Comparison of ENCODE assay signal across 26 cellular contexts in genomic region chr2:30200875-30201274, GRCh38. TPM values are rescaled to one million over a fixed set of nuclear protein-coding genes. Genes with fewer than 3 reads are reported as not detected.
DNase-seq lines count a peak whose midpoint lies in the region; TF ChIP-seq lines count a peak whose summit lies in the region.
"Had no signal": no experiment of that assay in that cellular context is flagged by ENCODE, and none has a peak within 500 bp of the region (broad histone marks: within the 10 kb centered on the region; RNA-seq: fewer than 3 reads in every experiment).

No MANE protein-coding gene starts in this region.

- H3K36me3 Mint-ChIP-seq in MCF 10A (ENCODE audit: insufficient read depth, unreplicated experiment): peaks cover 5% of the 10 kb centered on the region
- H3K36me3 Mint-ChIP-seq: CD8-positive, alpha-beta T cell had no signal

- H2AFZ ChIP-seq in mammary epithelial cell (ENCODE audit: low read depth, low read length): no peak overlapping the region

- no peaks in the 10 kb centered on the region for H3K79me2 ChIP-seq in mammary epithelial cell (ENCODE audit: insufficient read depth, low read length)

- BruUV-seq in MCF 10A (replicated peaks; lab: Mats Ljungman, UMichigan) (no TSS peak), mammary epithelial cell (replicated peaks; lab: Mats Ljungman, UMichigan) (no TSS peak)

- no peaks in the 10 kb centered on the region for H3K36me3 ChIP-seq in mammary epithelial cell (ENCODE audit: insufficient read depth, low read length)
- no peaks in the 10 kb centered on the region for H3K36me3 ChIP-seq in sigmoid colon
- H3K36me3 ChIP-seq: BLaER1 treated with 17β-estradiol and CSF1 and Interleukin-3, amounts not matched to agents 10 nM and 100 nM had no signal

- POLR2A ChIA-PET in MCF 10A (lab: Yijun Ruan, JAX): interaction anchor here (0.7 kb wide), 1 partner anchor 529 kb away, joined by 3 read pairs; no protein-coding TSS in a partner anchor

- DNase-seq in MCF 10A (ENCODE audit: unreplicated experiment) (peak; percentile 54), mammary epithelial cell (no peak), mesenteric fat pad (ENCODE audit: low spot score) (peak; percentile 33), sigmoid colon (peak; percentile 46), NCI-H510A (lab: John Stamatoyannopoulos, UW) (no peak), DMS 273 (lab: John Stamatoyannopoulos, UW; ENCODE audit: unreplicated experiment) (no peak)
- DNase-seq in NK-92 treated with Interleukin-12 subunit alpha and Interleukin-12 subunit beta, amount 100 ng/mL, for 24 hours (lab: John Stamatoyannopoulos, UW): no peak
- DNase-seq: AML-193; Caco-2; Calu3; CD4-positive, alpha-beta T cell; CD8-positive, alpha-beta T cell; DMS 273 treated with DMSO at 0.1 percent for 48 hours; DMS153; DMS53; DMS79; DND-41; EL; GDM1 had no signal

- TF ChIP-seq CTCF in MCF 10A (IDR thresholded peaks at IDR 0.05; ENCODE audit: unreplicated experiment) (no peak), mammary epithelial cell (conservative IDR thresholded peaks at IDR 0.05 in 1 of 2, IDR thresholded peaks at IDR 0.05 in 1 of 2; ENCODE audit: extremely low read depth in 1 of 2, insufficient read depth in 1 of 2, low read depth in 1 of 2, low read length in 2 of 2) (no peak), sigmoid colon (IDR thresholded peaks at IDR 0.05) (no peak)

- intact Hi-C loops in MCF 10A (cut with micrococcal nuclease) (loop anchor here (10.0 kb wide), 1 partner anchor 974 kb away; no protein-coding TSS in a partner anchor), mammary epithelial cell (cut with micrococcal nuclease) (no loop called here), sigmoid colon (cut with DNase I) (no loop called here)

- CTCF ChIA-PET in MCF 10A (lab: Yijun Ruan, JAX) (interaction anchor here (0.6 to 2.3 kb wide), 6 partner anchors 17 to 1267 kb away, joined by 3 to 17 read pairs (median 5); no protein-coding TSS in a partner anchor), mammary epithelial cell (lab: Charles Lee; ENCODE audit: low non-redundant PET) (no interaction called here)

- no peak overlapping the region for H3K27ac ChIP-seq in mammary epithelial cell (ENCODE audit: insufficient read depth, low read depth, low read length)
- no peak overlapping the region for H3K27ac ChIP-seq in sigmoid colon
- H3K27ac ChIP-seq: 22Rv1; A549; BLaER1 treated with 17β-estradiol and CSF1 and Interleukin-3, amounts not matched to agents 10 nM and 100 nM; C4-2B had no signal

- H3K9me3 Mint-ChIP-seq in MCF 10A (ENCODE audit: unreplicated experiment): no peaks in the 10 kb centered on the region
- H3K9me3 Mint-ChIP-seq: CD4-positive, alpha-beta T cell; CD8-positive, alpha-beta T cell had no signal

- H3K27ac Mint-ChIP-seq in MCF 10A (ENCODE audit: low read depth, unreplicated experiment): no peak overlapping the region
- H3K27ac Mint-ChIP-seq: B cell; CD4-positive, alpha-beta T cell; CD8-positive, alpha-beta T cell had no signal

- no peak overlapping the region for H3K9ac ChIP-seq in mammary epithelial cell (ENCODE audit: insufficient read depth, low read length)
- H3K9ac ChIP-seq: BLaER1 treated with 17β-estradiol and CSF1 and Interleukin-3, amounts not matched to agents 10 nM and 100 nM had no signal

- peaks cover 5% of the 10 kb centered on the region for H3K4me1 Mint-ChIP-seq in MCF 10A (ENCODE audit: insufficient read depth, unreplicated experiment)
- H3K4me1 Mint-ChIP-seq: B cell had no signal

- no peak overlapping the region for H3K4me3 Mint-ChIP-seq in MCF 10A (ENCODE audit: unreplicated experiment)
- H3K4me3 Mint-ChIP-seq: B cell; CD4-positive, alpha-beta T cell; CD8-positive, alpha-beta T cell had no signal

- H3K27me3 ChIP-seq in mammary epithelial cell (ENCODE audit: insufficient read depth, low read length) (peaks cover 8% of the 10 kb centered on the region), sigmoid colon (no peaks in the 10 kb centered on the region)
- H3K27me3 ChIP-seq: BLaER1 treated with 17β-estradiol and CSF1 and Interleukin-3, amounts not matched to agents 10 nM and 100 nM had no signal

- in situ Hi-C loops in mammary epithelial cell (cut with MboI; ENCODE audit: low sequenced_read_pairs in 2 of 2): no loop called here

- dilution Hi-C loops in mammary epithelial cell (cut with HindIII; ENCODE audit: low sequenced_read_pairs): no loop called here

- H3K4me1 ChIP-seq in mammary epithelial cell (ENCODE audit: insufficient read depth, low read length) (no peaks in the 10 kb centered on the region), sigmoid colon (peaks cover 0 to 24% (median 22%) of the 10 kb centered on the region in 4 donors)
- H3K4me1 ChIP-seq: A549, Caco-2 had no signal

- no peak for TF ChIP-seq EP300 in sigmoid colon (IDR thresholded peaks at IDR 0.05)

- WGBS in mammary epithelial cell (ENCODE audit: low coverage, missing lambda C conversion rate): 24% methylated on average over 5 of the region's 5 CpGs
- WGBS in sigmoid colon, 2 donors: 69 to 74% methylated on average over 5 of the region's 5 CpGs

- no peaks in the 10 kb centered on the region for H4K20me1 ChIP-seq in mammary epithelial cell (ENCODE audit: insufficient read depth, low read length)
- H4K20me1 ChIP-seq: BLaER1 treated with 17β-estradiol and CSF1 and Interleukin-3, amounts not matched to agents 10 nM and 100 nM had no signal

- no peak overlapping the region for H3K4me2 ChIP-seq in mammary epithelial cell (ENCODE audit: insufficient read depth, low read depth, low read length)
- H3K4me2 ChIP-seq: A549; BLaER1 treated with 17β-estradiol and CSF1 and Interleukin-3, amounts not matched to agents 10 nM and 100 nM had no signal

- no peaks in the 10 kb centered on the region for H3K27me3 Mint-ChIP-seq in MCF 10A (ENCODE audit: insufficient read depth, unreplicated experiment)
- H3K27me3 Mint-ChIP-seq: B cell; CD4-positive, alpha-beta T cell had no signal

- H3K9me3 ChIP-seq in mammary epithelial cell (replicated peaks; ENCODE audit: insufficient read depth, low read length) (no peaks in the 10 kb centered on the region), sigmoid colon (no peaks in the 10 kb centered on the region)
- H3K9me3 ChIP-seq: A549; BLaER1 treated with 17β-estradiol and CSF1 and Interleukin-3, amounts not matched to agents 10 nM and 100 nM; Caco-2 had no signal

- no peak for TF ChIP-seq POLR2A in sigmoid colon (IDR thresholded peaks at IDR 0.05)

- no peak overlapping the region for H3K4me3 ChIP-seq in mammary epithelial cell (replicated peaks in 1 of 3; ENCODE audit: insufficient read depth in 1 of 3, low read depth in 2 of 3, low read length in 3 of 3)
- no peak overlapping the region for H3K4me3 ChIP-seq in sigmoid colon
- H3K4me3 ChIP-seq: A549; BLaER1 treated with 17β-estradiol and CSF1 and Interleukin-3, amounts not matched to agents 10 nM and 100 nM; GM12878 had no signal

RNA-seq across cellular contexts. Expression of gene LBH, which starts 30.5 kb away (rescaled TPM):
- total RNA-seq in MCF 10A (2022) (1.1 and 1.7 TPM in 2 replicates), mammary epithelial cell (10 to 100 TPM in 1 of 2 donors, 1 to 10 TPM in 1; 1.2 to 56.5 TPM), mesenteric fat pad (34.9 TPM), sigmoid colon (10 to 100 TPM; 11.4 to 25.0 (median 22.2) TPM)
- polyA plus RNA-seq in mammary epithelial cell (2.4 TPM), sigmoid colon (10 to 100 TPM in 1 of 3 donors, 1 to 10 TPM in 2; 4.2 to 51.8 (median 5.3) TPM)
- polyA minus RNA-seq in mammary epithelial cell: 6.3 TPM
- total RNA-seq: G401 had no signal

RNA-seq across cellular contexts. Expression of gene YPEL5, which starts 54.1 kb away (rescaled TPM):
- total RNA-seq in MCF 10A (2022) (62.5 and 80.6 TPM in 2 replicates), mammary epithelial cell (100 to 1,000 TPM in 1 of 2 donors, 10 to 100 TPM in 1; 62.9 to 109 TPM), mesenteric fat pad (124 TPM), sigmoid colon (100 to 1,000 TPM; 116 to 155 (median 139) TPM)
- polyA plus RNA-seq in mammary epithelial cell (30.4 TPM), sigmoid colon (100 to 1,000 TPM in 1 of 3 donors, 10 to 100 TPM in 2; 36.9 to 132 (median 93.7) TPM)
- 35.3 TPM for polyA minus RNA-seq in mammary epithelial cell

Comparison
In these comparisons a context has a peak if more than half of its experiments do, and no peak if none do; other contexts are left out.
1. DNase-seq: peak in MCF 10A (single experiment), mesenteric fat pad (single experiment) and sigmoid colon (single experiment); none in mammary epithelial cell (single experiment), NK-92 treated with Interleukin-12 subunit alpha and Interleukin-12 subunit beta, amount 100 ng/mL, for 24 hours (single experiment), NCI-H510A (single experiment) and DMS 273 (single experiment).